Comparison of ENCODE assay signal across 10 cellular contexts in the genomic region with DNA sequence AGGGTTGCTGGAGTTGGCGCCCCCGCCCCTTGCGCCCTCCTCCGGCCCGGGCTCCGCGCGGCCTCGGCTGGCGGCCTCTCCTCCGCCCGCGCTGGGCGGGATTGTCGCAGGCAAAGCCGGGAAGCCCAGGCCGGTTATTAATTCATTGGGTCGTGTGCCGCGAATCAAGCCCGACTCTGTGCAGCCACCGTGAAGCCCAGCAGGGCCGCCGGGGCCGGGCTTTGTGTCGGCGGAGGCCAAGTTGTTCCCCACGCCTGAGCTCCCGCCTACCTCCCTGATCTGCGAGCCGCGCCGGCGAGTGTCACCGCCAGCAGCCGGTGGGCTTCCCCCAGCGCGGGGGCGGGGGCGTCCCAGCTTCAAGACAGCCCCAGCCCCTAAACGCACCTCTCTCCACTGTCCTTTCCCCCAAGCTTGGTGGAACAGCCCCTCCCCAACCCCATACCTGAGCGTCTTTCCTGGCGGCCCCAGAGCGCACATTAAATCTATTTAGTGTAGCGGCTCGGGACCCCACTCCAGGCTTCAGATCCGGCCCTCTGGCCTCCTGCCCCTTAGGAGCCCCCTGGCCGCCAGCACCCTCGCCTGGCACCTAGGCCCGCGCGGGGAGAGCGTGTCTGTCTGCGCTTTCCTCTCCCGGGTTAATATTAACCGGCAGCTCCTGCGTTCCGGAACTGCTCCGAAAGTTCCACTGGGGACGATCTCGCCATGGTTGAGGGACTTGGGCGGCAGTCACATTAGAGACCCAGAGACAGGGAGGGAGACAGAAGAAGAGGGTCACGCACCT. TPM values are rescaled to one million over a fixed set of nuclear protein-coding genes. Genes with fewer than 3 reads are reported as not detected.
A peak's percentile ranks its signal among the peaks of the same experiment; 100 is the strongest.
DNase-seq lines count a peak whose midpoint lies in the region; ATAC-seq and TF ChIP-seq lines count a peak whose summit lies in the region.
"Had no signal": no experiment of that assay in that cellular context is flagged by ENCODE, and none has a peak within 500 bp of the region (broad histone marks: within the 10 kb centered on the region; RNA-seq: fewer than 3 reads in every experiment).

No MANE protein-coding gene starts in this region.

- CTCF ChIA-PET in activated naive CD4-positive, alpha-beta T cell treated with anti-CD3 and anti-CD28 coated beads, Interleukin-2, amount 10 ng/mL, durations not matched to agents 7 days and 5 days (lab: Charles Lee): no interaction called here
- CTCF ChIA-PET in T-cell (lab: Charles Lee): no interaction called here

- H3K4me3 Mint-ChIP-seq in activated naive CD4-positive, alpha-beta T cell treated with anti-CD3 and anti-CD28 coated beads, Interleukin-2, amount 10 ng/mL, durations not matched to agents 7 days and 5 days: no peak overlapping the region
- H3K4me3 Mint-ChIP-seq in T-cell: peak overlapping the region in 1 of 3 donors; percentile 44
- H3K4me3 Mint-ChIP-seq: stimulated activated naive CD8-positive, alpha-beta T cell treated with anti-CD3 and anti-CD28 coated beads, Interleukin-15, Interleukin-2, amounts not matched to agents 100 ng/mL and 50 ng/mL, for 24 hours had no signal

- no peak for TF ChIP-seq EP300 in tibial nerve (IDR thresholded peaks at IDR 0.05)

- TF ChIP-seq POLR2A in tibial nerve (IDR thresholded peaks at IDR 0.05) (no peak), erythroblast (IDR thresholded peaks at IDR 0.05; ENCODE audit: low read length) (no peak)

- peaks cover 2% of the 10 kb centered on the region for H3K36me3 Mint-ChIP-seq in activated naive CD4-positive, alpha-beta T cell treated with anti-CD3 and anti-CD28 coated beads, Interleukin-2, amount 10 ng/mL, durations not matched to agents 7 days and 5 days
- no peaks in the 10 kb centered on the region for H3K36me3 Mint-ChIP-seq in T-cell

- peaks cover 99% of the 10 kb centered on the region for H3K27me3 Mint-ChIP-seq in activated naive CD4-positive, alpha-beta T cell treated with anti-CD3 and anti-CD28 coated beads, Interleukin-2, amount 10 ng/mL, durations not matched to agents 7 days and 5 days
- H3K27me3 Mint-ChIP-seq in T-cell: peaks cover 41 to 69% of the 10 kb centered on the region in 2 donors

- intact Hi-C loops in left lung (cut with DNase I): loop anchor here in 1 of 2 donors (10.0 kb wide), 1 partner anchor 666 kb away; no protein-coding TSS in a partner anchor

- H3K4me3 ChIP-seq in WERI-Rb-1 (ENCODE audit: low read depth, low read length) (peak overlapping the region; percentile 23), left lung (peak overlapping the region; percentile 32 to 37), tibial nerve (peak overlapping the region; percentile 15 to 46 (median 37))

- no peaks in the 10 kb centered on the region for H3K9me3 Mint-ChIP-seq in activated naive CD4-positive, alpha-beta T cell treated with anti-CD3 and anti-CD28 coated beads, Interleukin-2, amount 10 ng/mL, durations not matched to agents 7 days and 5 days
- H3K9me3 Mint-ChIP-seq in T-cell: no peaks in the 10 kb centered on the region
- H3K9me3 Mint-ChIP-seq: stimulated activated naive CD8-positive, alpha-beta T cell treated with anti-CD3 and anti-CD28 coated beads, Interleukin-15, Interleukin-2, amounts not matched to agents 100 ng/mL and 50 ng/mL, for 24 hours had no signal

- TF ChIP-seq CTCF in WERI-Rb-1 (IDR thresholded peaks at IDR 0.05; ENCODE audit: low read depth, low read length): no peak
- no peak for TF ChIP-seq CTCF in left lung (IDR thresholded peaks at IDR 0.05)
- TF ChIP-seq CTCF in tibial nerve (IDR thresholded peaks at IDR 0.05): no peak

- H3K27ac ChIP-seq in WERI-Rb-1: no peak overlapping the region
- H3K27ac ChIP-seq in left lung: peak overlapping the region; percentile 74 to 77
- peak overlapping the region; percentile 48 to 78 (median 69) for H3K27ac ChIP-seq in tibial nerve
- H3K27ac ChIP-seq: neutrophil had no signal

- ATAC-seq in left lung (peak; percentile 16), HG03175 (IDR thresholded peaks at IDR 0.05; ENCODE audit: unreplicated experiment) (no peak), T-cell (replicated peaks in 1 of 4) (no peak)

- 0 to 1% methylated on average over 20 to 47 of the region's 63 CpGs for WGBS in tibial nerve, 2 donors

- H3K4me1 ChIP-seq in left lung (peaks cover 23 to 73% of the 10 kb centered on the region in 2 donors), tibial nerve (peaks cover 0 to 78% (median 32%) of the 10 kb centered on the region in 4 donors)

- peaks cover 94% of the 10 kb centered on the region for H3K27me3 ChIP-seq in WERI-Rb-1 (ENCODE audit: insufficient read depth, low read depth, severe bottlenecking)
- H3K27me3 ChIP-seq in left lung: peaks cover 90 to 100% of the 10 kb centered on the region in 2 donors
- H3K27me3 ChIP-seq in tibial nerve: peaks cover 0 to 92% of the 10 kb centered on the region in 2 donors

- no peaks in the 10 kb centered on the region for H3K9me3 ChIP-seq in WERI-Rb-1 (ENCODE audit: severe bottlenecking)
- no peaks in the 10 kb centered on the region for H3K9me3 ChIP-seq in left lung
- no peaks in the 10 kb centered on the region for H3K9me3 ChIP-seq in tibial nerve
- H3K9me3 ChIP-seq: neutrophil had no signal

- H3K27ac Mint-ChIP-seq in activated naive CD4-positive, alpha-beta T cell treated with anti-CD3 and anti-CD28 coated beads, Interleukin-2, amount 10 ng/mL, durations not matched to agents 7 days and 5 days: peak overlapping the region; percentile 28
- H3K27ac Mint-ChIP-seq in T-cell: no peak overlapping the region
- H3K27ac Mint-ChIP-seq: stimulated activated naive CD8-positive, alpha-beta T cell treated with anti-CD3 and anti-CD28 coated beads, Interleukin-15, Interleukin-2, amounts not matched to agents 100 ng/mL and 50 ng/mL, for 24 hours had no signal

- POLR2A ChIA-PET in T-cell (lab: Charles Lee): no interaction called here

- no peaks in the 10 kb centered on the region for H3K36me3 ChIP-seq in WERI-Rb-1
- no peaks in the 10 kb centered on the region for H3K36me3 ChIP-seq in left lung
- no peaks in the 10 kb centered on the region for H3K36me3 ChIP-seq in tibial nerve
- H3K36me3 ChIP-seq: neutrophil had no signal

- no peak for DNase-seq in activated naive CD4-positive, alpha-beta T cell treated with anti-CD3 and anti-CD28 coated beads, Interleukin-2, amount 10 ng/mL, durations not matched to agents 7 days and 5 days
- DNase-seq in activated naive CD4-positive, alpha-beta T cell (lab: John Stamatoyannopoulos, UW): no peak
- no peak for DNase-seq in WERI-Rb-1
- peak in 1 of 2 donors; percentile 81 for DNase-seq in left lung
- DNase-seq in tibial nerve (ENCODE audit: low spot score in 2 of 2): no peak
- no peak for DNase-seq in erythroblast (lab: John Stamatoyannopoulos, UW)
- DNase-seq in T-cell: no peak

- H3K4me1 Mint-ChIP-seq in activated naive CD4-positive, alpha-beta T cell treated with anti-CD3 and anti-CD28 coated beads, Interleukin-2, amount 10 ng/mL, durations not matched to agents 7 days and 5 days: peaks cover 34% of the 10 kb centered on the region
- peaks cover 13 to 47% (median 38%) of the 10 kb centered on the region in 3 donors for H3K4me1 Mint-ChIP-seq in T-cell

RNA-seq across cellular contexts. Expression of gene SHH, which starts 3.5 kb away (rescaled TPM):
- total RNA-seq in left lung: 1 to 10 TPM; 4.4 to 5.7 TPM
- total RNA-seq in tibial nerve: 10 to 100 TPM in 2 of 4 donors, 1 to 10 TPM in 2; 7.7 to 16.2 (median 11.3) TPM
- total RNA-seq in T-cell: under 1 TPM in 1 of 5 donors, not detected in 4; 0.06 TPM

Comparison
In these comparisons a context has a peak if more than half of its experiments do, and no peak if none do; other contexts are left out.
1. RNA of gene SHH, which starts 3.5 kb away (total RNA-seq): 7.7 to 16.2 TPM in tibial nerve and 4.4 to 5.7 TPM in left lung; 0.06 TPM in T-cell; every median in the first group is over 4 times any median in the second.
2. Peak in every context shown above with its lines, with median percentiles within 50 percentile points of each other: H3K4me3 ChIP-seq.